ENCODE assay signal across 11 cellular contexts in the genomic region with DNA sequence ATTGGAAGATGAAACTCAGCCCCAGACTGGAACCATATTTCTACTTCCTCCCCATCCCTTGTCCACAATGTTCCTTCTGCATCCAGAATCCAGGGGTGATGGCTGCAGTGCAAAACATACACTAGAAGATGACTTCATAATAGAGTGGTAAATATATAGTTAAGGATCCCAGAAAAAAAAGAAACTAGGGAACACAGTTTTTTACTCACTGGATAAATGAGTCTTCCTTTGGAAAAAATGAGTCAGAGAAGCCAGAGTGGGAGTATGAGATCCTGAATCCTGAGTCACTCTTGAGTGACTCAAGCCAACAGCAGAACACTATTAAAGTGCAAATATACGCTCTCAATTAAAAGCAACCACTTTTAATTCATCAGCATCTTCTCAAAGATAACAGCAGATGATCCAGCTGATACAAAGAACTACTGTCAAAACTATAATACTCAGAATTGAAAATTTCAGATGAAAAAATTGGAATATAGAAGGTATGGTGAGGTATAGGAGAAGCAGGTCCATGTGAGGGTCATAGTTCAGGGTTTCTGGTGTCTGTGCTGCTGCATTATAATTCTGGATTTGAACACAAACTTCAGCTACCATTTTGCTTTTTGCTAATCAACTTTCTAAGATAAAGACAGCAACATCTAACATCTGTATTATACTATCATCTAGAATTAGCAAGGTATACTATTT.
A peak's percentile ranks its signal among the peaks of the same experiment; 100 is the strongest.
DNase-seq lines count a peak whose midpoint lies in the region; ATAC-seq and TF ChIP-seq lines count a peak whose summit lies in the region.
"Had no signal": no experiment of that assay in that cellular context is flagged by ENCODE, and none has a peak within 500 bp of the region (broad histone marks: within the 10 kb centered on the region; RNA-seq: fewer than 3 reads in every experiment).

No MANE protein-coding gene starts in this region.

- no peaks in the 10 kb centered on the region for H3K27me3 Mint-ChIP-seq in progenitor cell of endocrine pancreas
- no peaks in the 10 kb centered on the region for H3K27me3 Mint-ChIP-seq in activated T-helper 17 cell treated with anti-CD3 and anti-CD28 coated beads, Interleukin-2, amount 50 U/mL, for 72 hours

- no peak for ATAC-seq in activated T-helper 17 cell treated with anti-CD3 and anti-CD28 coated beads, Interleukin-2, amount 50 U/mL, for 72 hours (replicated peaks)

- peak; percentile 26 for DNase-seq in Ammon's horn (ENCODE audit: low spot score)
- DNase-seq in NCI-H69 (lab: John Stamatoyannopoulos, UW): peak; percentile 36
- peak; percentile 81 for DNase-seq in epithelial cell of proximal tubule (ENCODE audit: low read depth)
- DNase-seq in non-pigmented ciliary epithelial cell (ENCODE audit: low read depth): peak; percentile 88
- no peak for DNase-seq in HUDEP-2 (lab: John Stamatoyannopoulos, UW; ENCODE audit: unreplicated experiment in 76 of 76)
- DNase-seq in progenitor cell of endocrine pancreas (ENCODE audit: low spot score, unreplicated experiment): no peak
- DNase-seq in NK-92 (lab: John Stamatoyannopoulos, UW; ENCODE audit: unreplicated experiment): no peak
- DNase-seq: NCI-H1417 treated with DMSO at 0.1 percent for 48 hours had no signal

- no peak for TF ChIP-seq CTCF in epithelial cell of proximal tubule (conservative IDR thresholded peaks at IDR 0.05; ENCODE audit: low read depth, low read length)
- TF ChIP-seq CTCF in progenitor cell of endocrine pancreas (IDR thresholded peaks at IDR 0.05; ENCODE audit: unreplicated experiment): no peak

- H3K4me1 Mint-ChIP-seq in progenitor cell of endocrine pancreas (ENCODE audit: low read depth): no peaks in the 10 kb centered on the region
- H3K4me1 Mint-ChIP-seq in activated T-helper 17 cell treated with anti-CD3 and anti-CD28 coated beads, Interleukin-2, amount 50 U/mL, for 72 hours: no peaks in the 10 kb centered on the region

- peaks cover 16% of the 10 kb centered on the region for H3K9me3 Mint-ChIP-seq in progenitor cell of endocrine pancreas (ENCODE audit: low read depth)
- H3K9me3 Mint-ChIP-seq in activated T-helper 17 cell treated with anti-CD3 and anti-CD28 coated beads, Interleukin-2, amount 50 U/mL, for 72 hours: peaks cover 13% of the 10 kb centered on the region

- no peak overlapping the region for H3K4me3 ChIP-seq in epithelial cell of proximal tubule (ENCODE audit: low read depth, low read length)

- no peaks in the 10 kb centered on the region for H3K36me3 Mint-ChIP-seq in progenitor cell of endocrine pancreas (ENCODE audit: insufficient read depth)
- H3K36me3 Mint-ChIP-seq in activated T-helper 17 cell treated with anti-CD3 and anti-CD28 coated beads, Interleukin-2, amount 50 U/mL, for 72 hours (ENCODE audit: low read depth): no peaks in the 10 kb centered on the region

- no peak overlapping the region for H3K4me3 Mint-ChIP-seq in progenitor cell of endocrine pancreas (ENCODE audit: low read depth)
- no peak overlapping the region for H3K4me3 Mint-ChIP-seq in activated T-helper 17 cell treated with anti-CD3 and anti-CD28 coated beads, Interleukin-2, amount 50 U/mL, for 72 hours
- H3K4me3 Mint-ChIP-seq: activated T-helper 1 cell treated with anti-CD3 and anti-CD28 coated beads, Interleukin-12 subunit alpha, Interleukin-12 subunit beta, Interleukin-2, Interleukin-4 antibody, amounts not matched to agents 30 ng/mL and 10 ng/mL and 1 ng/mL, durations not matched to agents 14 hours and 24 hours and 36 hours; T-helper 1 cell treated with Interleukin-12 subunit alpha and Interleukin-12 subunit beta and Interleukin-4 antibody, amounts not matched to agents 30 μg/mL and 1 μg/mL, for 36 hours had no signal

- H3K27ac Mint-ChIP-seq in progenitor cell of endocrine pancreas: no peak overlapping the region
- no peak overlapping the region for H3K27ac Mint-ChIP-seq in activated T-helper 17 cell treated with anti-CD3 and anti-CD28 coated beads, Interleukin-2, amount 50 U/mL, for 72 hours
- H3K27ac Mint-ChIP-seq: activated T-helper 1 cell treated with anti-CD3 and anti-CD28 coated beads, Interleukin-12 subunit alpha, Interleukin-12 subunit beta, Interleukin-2, Interleukin-4 antibody, amounts not matched to agents 30 ng/mL and 10 ng/mL and 1 ng/mL, durations not matched to agents 14 hours and 24 hours and 36 hours; T-helper 1 cell treated with Interleukin-12 subunit alpha and Interleukin-12 subunit beta and Interleukin-4 antibody, amounts not matched to agents 30 μg/mL and 1 μg/mL, for 36 hours had no signal

Comparison
In these comparisons a context has a peak if more than half of its experiments do, and no peak if none do; other contexts are left out.
1. DNase-seq: peak in Ammon's horn (single experiment), NCI-H69 (single experiment), epithelial cell of proximal tubule (single experiment) and non-pigmented ciliary epithelial cell (single experiment); none in HUDEP-2 (0 of 76), progenitor cell of endocrine pancreas (single experiment) and NK-92 (single experiment).